In genomic region chr13:31161583-31162150, GRCh38 we compare ENCODE assay signal across 1 cellular context.
A peak's percentile ranks its signal among the peaks of the same experiment; 100 is the strongest.
TF ChIP-seq lines count a peak whose summit lies in the region.

Gene HSPH1 (minus strand): TSS chr13:31161904. CDS start chr13:31161582, 322 bp downstream.

TF ChIP-seq in HepG2, 621 proteins besides CTCF, POLR2A, EP300 and RAD21 (continued from another document and continues in another):
- no peak for TF ChIP-seq ETS1 (CRISPR knock-in tag; IDR thresholded peaks at IDR 0.05)
- TF ChIP-seq ARID2 (CRISPR knock-in tag; IDR thresholded peaks at IDR 0.05; ENCODE audit: borderline replicate concordance), result no peak
- peak; percentile 23; the same call in 1 of the 2 replicates for TF ChIP-seq MED13 (CRISPR knock-in tag; IDR thresholded peaks at IDR 0.05)
- no peak for TF ChIP-seq TCF7 (IDR thresholded peaks at IDR 0.05; ENCODE audit: low read depth)
- no peak for TF ChIP-seq SP4 (CRISPR knock-in tag; IDR thresholded peaks at IDR 0.05)
- peak; percentile 7 to 31; a peak in 2 of 4 replicates for TF ChIP-seq HMGXB4 (CRISPR knock-in tag; IDR thresholded peaks at IDR 0.05; ENCODE audit: borderline replicate concordance in 1 of 2, low read depth in 1 of 2)
- TF ChIP-seq ELF3 (CRISPR knock-in tag; IDR thresholded peaks at IDR 0.05), result peak; percentile 54
- TF ChIP-seq DBP (CRISPR knock-in tag; IDR thresholded peaks at IDR 0.05; ENCODE audit: not compliant biosample characterization), result no peak
- TF ChIP-seq DZIP1 (CRISPR knock-in tag; IDR thresholded peaks at IDR 0.05), result peak; percentile 84; the same call in 1 of the 2 replicates
- TF ChIP-seq ESRRA (CRISPR knock-in tag; IDR thresholded peaks at IDR 0.05; ENCODE audit: low read depth), result no peak
- TF ChIP-seq TBX3 (IDR thresholded peaks at IDR 0.05; ENCODE audit: borderline replicate concordance), result peak; percentile 53; the same call in 1 of the 2 replicates
- TF ChIP-seq HCFC1 (IDR thresholded peaks at IDR 0.05; ENCODE audit: low read depth, low read length), result no peak; the same call in 1 of the 2 replicates
- TF ChIP-seq HDAC1 (CRISPR knock-in tag; IDR thresholded peaks at IDR 0.05), result peak; percentile 93
- TF ChIP-seq ZUFSP (CRISPR knock-in tag; IDR thresholded peaks at IDR 0.05; ENCODE audit: borderline replicate concordance), result no peak
- TF ChIP-seq POGK (CRISPR knock-in tag; conservative IDR thresholded peaks at IDR 0.05), result peak; percentile 69; the same call in 1 of the 2 replicates
- TF ChIP-seq SKI (IDR thresholded peaks at IDR 0.05; ENCODE audit: partially characterized antibody), result no peak
- TF ChIP-seq ZC3H13 (CRISPR knock-in tag; IDR thresholded peaks at IDR 0.05), result no peak
- TF ChIP-seq ZBTB39 (CRISPR knock-in tag; IDR thresholded peaks at IDR 0.05), result no peak
- peak; percentile 45; the same call in 1 of the 2 replicates for TF ChIP-seq DNMT3B (CRISPR knock-in tag; conservative IDR thresholded peaks at IDR 0.05)
- no peak for TF ChIP-seq EED (CRISPR knock-in tag; IDR thresholded peaks at IDR 0.05)
- no peak for TF ChIP-seq ZNF567 (CRISPR knock-in tag; IDR thresholded peaks at IDR 0.05; ENCODE audit: borderline replicate concordance)
- TF ChIP-seq DRAP1 (CRISPR knock-in tag; IDR thresholded peaks at IDR 0.05), result peak; percentile 70
- TF ChIP-seq SP2 (CRISPR knock-in tag; IDR thresholded peaks at IDR 0.05), result peak; percentile 83
- TF ChIP-seq ZBTB40 (IDR thresholded peaks at IDR 0.05), result 0 out of 2 replicates have a peak, but pooled peaks have one; percentile 26
- no peak for TF ChIP-seq ZBTB40 (CRISPR knock-in tag; IDR thresholded peaks at IDR 0.05)
- TF ChIP-seq ZFP36 (IDR thresholded peaks at IDR 0.05; ENCODE audit: borderline replicate concordance, low read depth, low read length, partially characterized antibody), result no peak
- peak; percentile 62 for TF ChIP-seq ASH2L (IDR thresholded peaks at IDR 0.05; ENCODE audit: insufficient read length, low read depth, low read length)
- no peak for TF ChIP-seq E2F2 (CRISPR knock-in tag; IDR thresholded peaks at IDR 0.05; ENCODE audit: borderline replicate concordance)
- TF ChIP-seq TFAP4 (IDR thresholded peaks at IDR 0.05; ENCODE audit: borderline replicate concordance, low read depth), result no peak
